ENCODE assay signal across 8 cellular contexts in the genomic region with DNA sequence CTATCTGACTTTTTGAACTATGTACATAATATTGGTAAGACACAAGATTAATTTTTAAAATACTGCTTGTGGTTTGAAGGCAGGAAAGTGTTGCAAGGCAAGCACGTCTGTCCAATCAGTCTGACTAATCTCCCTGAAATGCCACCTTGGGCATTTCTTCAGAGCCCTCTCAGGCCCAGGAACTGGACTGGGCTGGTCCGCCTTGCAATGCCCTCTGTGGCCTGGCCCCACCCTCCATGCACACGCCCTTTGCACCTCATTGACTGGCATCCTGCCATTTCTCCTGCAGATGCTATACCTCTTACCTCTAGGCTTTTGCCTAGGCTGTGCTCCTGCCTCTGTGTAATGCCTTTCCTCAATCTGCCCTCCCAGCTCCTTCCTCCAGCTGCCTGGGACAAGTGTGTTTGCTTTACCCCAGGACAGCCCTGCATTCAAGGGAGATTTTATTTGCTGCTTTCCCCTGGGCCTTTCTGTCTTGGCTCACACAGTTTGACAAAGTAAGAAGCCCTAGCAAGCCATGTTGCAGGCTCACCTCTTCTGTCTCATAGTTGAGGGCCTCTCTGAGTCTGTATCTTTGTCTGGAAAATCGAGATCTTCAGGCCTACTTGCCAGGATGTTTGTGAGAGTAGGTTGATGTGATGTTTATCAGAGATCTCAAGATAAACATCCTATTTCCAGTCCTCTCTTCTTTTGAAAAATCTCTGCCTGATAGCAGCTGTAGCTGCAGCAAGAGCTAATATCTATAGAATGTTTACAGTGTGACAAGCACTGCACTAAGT.
DNase-seq lines count a peak whose midpoint lies in the region; ATAC-seq and TF ChIP-seq lines count a peak whose summit lies in the region.

No MANE protein-coding gene starts in this region.

- H3K4me1 Mint-ChIP-seq in GM23338, result no peaks in the 10 kb centered on the region; the same call in 2 of the 3 replicates
- H3K4me1 Mint-ChIP-seq in glutamatergic neuron (ENCODE audit: low read depth, unreplicated experiment), result no peaks in the 10 kb centered on the region

- DNase-seq in GM23338 (ENCODE audit: low spot score), result no peak
- DNase-seq in NCI-H748 (lab: John Stamatoyannopoulos, UW; ENCODE audit: unreplicated experiment), result peak; percentile 75
- DNase-seq in epithelial cell of prostate (ENCODE audit: low read depth, low spot score), result peak; percentile 87
- DNase-seq in HuH-7 (ENCODE audit: low spot score), result no peak
- no peak for DNase-seq in glutamatergic neuron

- ATAC-seq in GM23338, result peak; percentile 45
- ATAC-seq in HG03108 (IDR thresholded peaks at IDR 0.05; ENCODE audit: unreplicated experiment), result no peak
- ATAC-seq in GM19463 (IDR thresholded peaks at IDR 0.05; ENCODE audit: unreplicated experiment), result no peak

- no peak overlapping the region for H3K4me2 ChIP-seq in GM23338
- peak overlapping the region; percentile 11 for H3K4me2 ChIP-seq in parathyroid adenoma (ENCODE audit: low read length)

- no peak overlapping the region for H3K4me3 ChIP-seq in GM23338
- no peak overlapping the region for H3K4me3 ChIP-seq in parathyroid adenoma (ENCODE audit: low read depth, low read length)

- H3K27me3 ChIP-seq in GM23338 (ENCODE audit: insufficient read depth) (no peaks in the 10 kb centered on the region), parathyroid adenoma (ENCODE audit: control insufficient read depth, insufficient read depth, low read length) (no peaks in the 10 kb centered on the region)

- no peaks in the 10 kb centered on the region for H3K36me3 Mint-ChIP-seq in GM23338 (ENCODE audit: low read depth)
- no peaks in the 10 kb centered on the region for H3K36me3 Mint-ChIP-seq in glutamatergic neuron (ENCODE audit: unreplicated experiment)

- H3K79me2 ChIP-seq in GM23338 (replicated peaks; ENCODE audit: insufficient read depth) (no peaks in the 10 kb centered on the region), parathyroid adenoma (no peaks in the 10 kb centered on the region)

- H3K4me1 ChIP-seq in GM23338 (ENCODE audit: insufficient read depth) (no peaks in the 10 kb centered on the region), parathyroid adenoma (peaks cover 10% of the 10 kb centered on the region)

- no peaks in the 10 kb centered on the region for H3K9me3 ChIP-seq in parathyroid adenoma (ENCODE audit: control insufficient read depth, low read length)

- peak overlapping the region; percentile 72 for H2AFZ ChIP-seq in GM23338
- H2AFZ ChIP-seq in parathyroid adenoma, result peak overlapping the region; percentile 56

- H4K20me1 ChIP-seq in GM23338 (replicated peaks; ENCODE audit: insufficient read depth), result no peaks in the 10 kb centered on the region

- H3K27ac ChIP-seq in GM23338 (ENCODE audit: low read depth) (no peak overlapping the region), epithelial cell of prostate (peak overlapping the region; percentile 91), parathyroid adenoma (peak overlapping the region; percentile 50)

- no peaks in the 10 kb centered on the region for H3K9me3 Mint-ChIP-seq in GM23338
- peaks cover 1% of the 10 kb centered on the region for H3K9me3 Mint-ChIP-seq in glutamatergic neuron (ENCODE audit: unreplicated experiment)

- TF ChIP-seq CTCF in GM23338 (conservative IDR thresholded peaks at IDR 0.05; ENCODE audit: low read depth in 2 of 2), result no peak
- TF ChIP-seq CTCF in parathyroid adenoma (IDR thresholded peaks at IDR 0.05), result no peak
- TF ChIP-seq CTCF in glutamatergic neuron (IDR thresholded peaks at IDR 0.05; ENCODE audit: partially characterized antibody, unreplicated experiment), result no peak

- 0 out of 2 replicates have a peak, but pooled peaks cover 3% of the 10 kb centered on the region for H3K9me2 ChIP-seq in GM23338 (ENCODE audit: insufficient read depth)

- H3F3A ChIP-seq in GM23338 (replicated peaks; ENCODE audit: low read depth), result no peaks in the 10 kb centered on the region

- peaks cover 6% of the 10 kb centered on the region for H3K27me3 Mint-ChIP-seq in GM23338 (ENCODE audit: insufficient read depth, low read depth, poor library complexity)
- no peaks in the 10 kb centered on the region for H3K27me3 Mint-ChIP-seq in glutamatergic neuron (ENCODE audit: unreplicated experiment)

- H3K9ac ChIP-seq in parathyroid adenoma, result no peak overlapping the region

- no peaks in the 10 kb centered on the region for H3K36me3 ChIP-seq in GM23338 (ENCODE audit: insufficient read depth)
- no peaks in the 10 kb centered on the region for H3K36me3 ChIP-seq in parathyroid adenoma (ENCODE audit: control insufficient read depth, insufficient read depth, low read length)

- no peak overlapping the region for H3K27ac Mint-ChIP-seq in GM23338
- no peak overlapping the region for H3K27ac Mint-ChIP-seq in glutamatergic neuron (ENCODE audit: unreplicated experiment)

- no peak overlapping the region for H3K4me3 Mint-ChIP-seq in GM23338
- no peak overlapping the region for H3K4me3 Mint-ChIP-seq in glutamatergic neuron (ENCODE audit: unreplicated experiment)

TF ChIP-seq in GM23338, 12 proteins besides CTCF, POLR2A, EP300 and RAD21 (continues in another document):
- TF ChIP-seq EZH2 (IDR thresholded peaks at IDR 0.05; ENCODE audit: low read depth, unreplicated experiment), result no peak
- no peak for TF ChIP-seq ETS1 (IDR thresholded peaks at IDR 0.05)
- no peak for TF ChIP-seq ZNF462 (CRISPR knock-in tag; IDR thresholded peaks at IDR 0.05)

Comparison
In these comparisons a context has a peak if more than half of its experiments do, and no peak if none do; other contexts are left out.
1. DNase-seq: peak in NCI-H748 (single experiment) and epithelial cell of prostate (single experiment); none in GM23338 (single experiment), HuH-7 (single experiment) and glutamatergic neuron (single experiment).